12 cellular contexts compared by ENCODE assay signal in genomic region chr2:152467677-152468406, GRCh38.
A peak's percentile ranks its signal among the peaks of the same experiment; 100 is the strongest.
DNase-seq lines count a peak whose midpoint lies in the region; ATAC-seq, FAIRE-seq and TF ChIP-seq lines count a peak whose summit lies in the region.
"Had no signal": no experiment of that assay in that cellular context is flagged by ENCODE, and none has a peak within 500 bp of the region (broad histone marks: within the 10 kb centered on the region; RNA-seq: fewer than 3 reads in every experiment).

No MANE protein-coding gene starts in this region.

- H3K27ac ChIP-seq in fibroblast of lung (ENCODE audit: insufficient read depth, low read length) (no peak overlapping the region), sigmoid colon (peak overlapping the region; percentile 1 to 57 (median 49))
- H3K27ac ChIP-seq: parathyroid adenoma had no signal

- peak; percentile 68 for DNase-seq in G401 (ENCODE audit: low spot score)
- peak; percentile 34 for DNase-seq in NB4 (ENCODE audit: low read depth)
- DNase-seq in fibroblast of lung (ENCODE audit: low read depth in 2 of 2) = no peak
- DNase-seq in sigmoid colon = no peak
- DNase-seq in GM12891 (ENCODE audit: insufficient read length, low spot score) = no peak
- no peak for DNase-seq in activated CD4-positive, alpha-beta T cell treated with anti-CD3 and anti-CD28 coated beads for 1 hour
- DNase-seq: activated CD4-positive, alpha-beta T cell treated with anti-CD3 and anti-CD28 coated beads, Interleukin-2, amount 50 U/mL, for 4 hours; activated naive CD4-positive, alpha-beta T cell treated with anti-CD3 and anti-CD28 coated beads for 36 hours; colonic mucosa had no signal

- in situ Hi-C loops in G401 (cut with HindIII; ENCODE audit: low sequenced_read_pairs) = no loop called here

- 65 to 72% methylated on average over 4 of the region's 4 CpGs for WGBS in sigmoid colon, 2 donors

- TF ChIP-seq POLR2A in NB4 (IDR thresholded peaks at IDR 0.05; ENCODE audit: extremely low read depth, insufficient read length) (no peak), sigmoid colon (IDR thresholded peaks at IDR 0.05) (no peak), GM12891 (IDR thresholded peaks at IDR 0.05; ENCODE audit: low read depth, low read length) (no peak)

- peaks cover 11% of the 10 kb centered on the region for H3K79me2 ChIP-seq in fibroblast of lung (ENCODE audit: control insufficient read depth, insufficient read depth, low read length)

- H3K9ac ChIP-seq in fibroblast of lung (ENCODE audit: insufficient read depth, low read length) = no peak overlapping the region
- H3K9ac ChIP-seq: parathyroid adenoma had no signal

- no peak for TF ChIP-seq EP300 in sigmoid colon (IDR thresholded peaks at IDR 0.05)

- H4K20me1 ChIP-seq in fibroblast of lung (ENCODE audit: control insufficient read depth, extremely low read depth, insufficient read depth, low read length) = no peaks in the 10 kb centered on the region

- no peak for FAIRE-seq in GM12891 (lab: Jason Lieb, UNC)

- H3K9me3 ChIP-seq in fibroblast of lung (ENCODE audit: control insufficient read depth, insufficient read depth, low read depth, low read length) (no peaks in the 10 kb centered on the region), sigmoid colon (no peaks in the 10 kb centered on the region)
- H3K9me3 ChIP-seq: colonic mucosa had no signal

- H2AFZ ChIP-seq in fibroblast of lung (ENCODE audit: low read length) = no peak overlapping the region

- H3K36me3 ChIP-seq in fibroblast of lung (ENCODE audit: control insufficient read depth, insufficient read depth, low read length) (no peaks in the 10 kb centered on the region), sigmoid colon (no peaks in the 10 kb centered on the region)
- H3K36me3 ChIP-seq: colonic mucosa had no signal

- TF ChIP-seq CTCF in NB4 (IDR thresholded peaks at IDR 0.05; ENCODE audit: low read depth, low read length) (no peak), fibroblast of lung (conservative IDR thresholded peaks at IDR 0.05 in 1 of 2, IDR thresholded peaks at IDR 0.05 in 1 of 2; ENCODE audit: low read depth in 1 of 2, low read length in 2 of 2) (no peak), sigmoid colon (IDR thresholded peaks at IDR 0.05) (no peak)

- intact Hi-C loops in sigmoid colon (cut with DNase I) = loop anchor here (10.0 kb wide), 1 partner anchor 133 kb away; the partner anchor contains the start of gene FMNL2

- H3K27me3 ChIP-seq in fibroblast of lung (ENCODE audit: control insufficient read depth, insufficient read depth, low read length) = no peaks in the 10 kb centered on the region
- H3K27me3 ChIP-seq in sigmoid colon = no peaks in the 10 kb centered on the region
- H3K27me3 ChIP-seq: colonic mucosa had no signal

- H3K4me1 ChIP-seq in fibroblast of lung (ENCODE audit: control insufficient read depth, extremely low read depth, insufficient read depth, low read length) = peaks cover 2% of the 10 kb centered on the region
- peaks cover 0 to 56% (median 48%) of the 10 kb centered on the region in 4 donors for H3K4me1 ChIP-seq in sigmoid colon

- H3K4me3 ChIP-seq in NB4 (ENCODE audit: low read depth, low read length) (no peak overlapping the region), fibroblast of lung (replicated peaks in 1 of 4; ENCODE audit: control extremely low read depth in 1 of 4, insufficient read depth in 1 of 4, low read depth in 3 of 4, low read length in 4 of 4) (no peak overlapping the region), sigmoid colon (no peak overlapping the region)
- H3K4me3 ChIP-seq: colonic mucosa had no signal

- H3K4me2 ChIP-seq in fibroblast of lung (ENCODE audit: extremely low read depth, insufficient read depth, low read length) = peak overlapping the region; percentile 4

- ATAC-seq in GM21717 (IDR thresholded peaks at IDR 0.05; ENCODE audit: unreplicated experiment) (no peak), HG03442 (IDR thresholded peaks at IDR 0.05; ENCODE audit: unreplicated experiment) (no peak)

TF ChIP-seq in GM12891, 5 proteins besides CTCF, POLR2A, EP300 and RAD21:
- TF ChIP-seq TAF1 (IDR thresholded peaks at IDR 0.05; ENCODE audit: low read depth, low read length) (no peak), POLR2AphosphoS5 (IDR thresholded peaks at IDR 0.05; ENCODE audit: low read depth, low read length) (no peak), PAX5 (IDR thresholded peaks at IDR 0.05; ENCODE audit: insufficient read depth, low read length, severe bottlenecking) (no peak), SPI1 (IDR thresholded peaks at IDR 0.05; ENCODE audit: low read depth, low read length) (no peak), POU2F2 (IDR thresholded peaks at IDR 0.05; ENCODE audit: low read depth, low read length) (no peak)

Comparison
In these comparisons a context has a peak if more than half of its experiments do, and no peak if none do; other contexts are left out.
1. DNase-seq: peak in G401 (single experiment) and NB4 (single experiment); none in fibroblast of lung (0 of 2), sigmoid colon (single experiment), GM12891 (single experiment) and activated CD4-positive, alpha-beta T cell treated with anti-CD3 and anti-CD28 coated beads for 1 hour (single experiment).